In genomic region chr14:96710060-96710636, GRCh38 we compare ENCODE assay signal across 21 cellular contexts.
A peak's percentile ranks its signal among the peaks of the same experiment; 100 is the strongest.
DNase-seq lines count a peak whose midpoint lies in the region; ATAC-seq lines count a peak whose summit lies in the region.
"Had no signal": no experiment of that assay in that cellular context is flagged by ENCODE, and none has a peak within 500 bp of the region (broad histone marks: within the 10 kb centered on the region; RNA-seq: fewer than 3 reads in every experiment).

No MANE protein-coding gene starts in this region.

- ATAC-seq in activated T-cell treated with anti-CD3 and anti-CD28 coated beads, Interleukin-2, amount 50 U/mL, for 72 hours (replicated peaks in 1 of 2): peak; percentile 36 to 53
- ATAC-seq in GM21515 (IDR thresholded peaks at IDR 0.05; ENCODE audit: unreplicated experiment) (peak; percentile 89), HG03469 (IDR thresholded peaks at IDR 0.05; ENCODE audit: unreplicated experiment) (no peak)
- ATAC-seq: activated naive CD4-positive, alpha-beta T cell treated with anti-CD3 and anti-CD28 coated beads, Interleukin-2, amount 50 U/mL, for 72 hours; heart right ventricle; HepG2; left cardiac atrium had no signal

- H3K4me3 Mint-ChIP-seq in activated T-cell treated with anti-CD3 and anti-CD28 coated beads, Interleukin-2, amount 50 U/mL, for 72 hours: peak overlapping the region in 1 of 2 donors; percentile 35
- H3K4me3 Mint-ChIP-seq in activated T-cell treated with anti-CD3 and anti-CD28 coated beads, Interleukin-2, amount 50 U/mL, for 24 hours: no peak overlapping the region
- H3K4me3 Mint-ChIP-seq: CD8-positive, alpha-beta memory T cell; central memory CD8-positive, alpha-beta T cell had no signal

- no peak overlapping the region for H3K27ac Mint-ChIP-seq in activated T-cell treated with anti-CD3 and anti-CD28 coated beads, Interleukin-2, amount 50 U/mL, for 72 hours
- no peak overlapping the region for H3K27ac Mint-ChIP-seq in activated T-cell treated with anti-CD3 and anti-CD28 coated beads, Interleukin-2, amount 50 U/mL, for 24 hours
- H3K27ac Mint-ChIP-seq: activated naive CD4-positive, alpha-beta T cell treated with anti-CD3 and anti-CD28 coated beads, Interleukin-2, amount 50 U/mL, for 72 hours had no signal

- no peak for DNase-seq in activated T-cell treated with anti-CD3 and anti-CD28 coated beads, Interleukin-2, amount 50 U/mL, for 72 hours
- DNase-seq in activated T-cell treated with anti-CD3 and anti-CD28 coated beads, Interleukin-2, amount 50 U/mL, for 24 hours: no peak
- DNase-seq in NCI-H446 treated with DMSO at 0.1 percent for 48 hours (lab: John Stamatoyannopoulos, UW) (peak; percentile 20), NCI-H2029 treated with DMSO at 0.1 percent for 48 hours (lab: John Stamatoyannopoulos, UW) (no peak), dedifferentiated amniotic fluid mesenchymal stem cell (ENCODE audit: extremely low spot score) (no peak)
- DNase-seq in activated CD4-positive, alpha-beta T cell treated with anti-CD3 and anti-CD28 coated beads, Interleukin-2, amount 50 U/mL, for 1 hour: no peak
- DNase-seq: activated CD4-positive, CD25-positive, alpha-beta regulatory T cell treated with anti-CD3 and anti-CD28 coated beads, Interleukin-2, amount 50 U/mL, for 72 hours; CD8-positive, alpha-beta memory T cell; DMS79; heart right ventricle; left cardiac atrium; NCI-H1092; NCI-H2081; SIG-M5; stimulated activated CD4-positive, alpha-beta T cell treated with anti-CD3 and anti-CD28 coated beads, Interleukin-12 subunit alpha, Interleukin-12 subunit beta, amount 100 ng/mL, for 4 hours; stomach had no signal

- H3K27me3 Mint-ChIP-seq in activated T-cell treated with anti-CD3 and anti-CD28 coated beads, Interleukin-2, amount 50 U/mL, for 72 hours (ENCODE audit: low read depth): peaks cover 31% of the 10 kb centered on the region
- H3K27me3 Mint-ChIP-seq in activated T-cell treated with anti-CD3 and anti-CD28 coated beads, Interleukin-2, amount 50 U/mL, for 24 hours: peaks cover 32% of the 10 kb centered on the region

- H3K9me3 Mint-ChIP-seq in activated T-cell treated with anti-CD3 and anti-CD28 coated beads, Interleukin-2, amount 50 U/mL, for 72 hours: no peaks in the 10 kb centered on the region
- H3K9me3 Mint-ChIP-seq in activated T-cell treated with anti-CD3 and anti-CD28 coated beads, Interleukin-2, amount 50 U/mL, for 24 hours: no peaks in the 10 kb centered on the region
- H3K9me3 Mint-ChIP-seq: activated naive CD4-positive, alpha-beta T cell treated with anti-CD3 and anti-CD28 coated beads, Interleukin-2, amount 50 U/mL, for 72 hours; CD8-positive, alpha-beta memory T cell; central memory CD8-positive, alpha-beta T cell had no signal

- no peaks in the 10 kb centered on the region for H3K4me1 Mint-ChIP-seq in activated T-cell treated with anti-CD3 and anti-CD28 coated beads, Interleukin-2, amount 50 U/mL, for 72 hours (ENCODE audit: low read depth)
- no peaks in the 10 kb centered on the region for H3K4me1 Mint-ChIP-seq in activated T-cell treated with anti-CD3 and anti-CD28 coated beads, Interleukin-2, amount 50 U/mL, for 24 hours (ENCODE audit: low read depth)
- H3K4me1 Mint-ChIP-seq: CD8-positive, alpha-beta memory T cell; central memory CD8-positive, alpha-beta T cell had no signal

- H3K36me3 Mint-ChIP-seq in activated T-cell treated with anti-CD3 and anti-CD28 coated beads, Interleukin-2, amount 50 U/mL, for 72 hours (ENCODE audit: insufficient read depth in 2 of 2): no peaks in the 10 kb centered on the region
- H3K36me3 Mint-ChIP-seq in activated T-cell treated with anti-CD3 and anti-CD28 coated beads, Interleukin-2, amount 50 U/mL, for 24 hours (ENCODE audit: low read depth): no peaks in the 10 kb centered on the region
- H3K36me3 Mint-ChIP-seq: activated naive CD4-positive, alpha-beta T cell treated with anti-CD3 and anti-CD28 coated beads, Interleukin-2, amount 50 U/mL, for 72 hours; CD8-positive, alpha-beta memory T cell had no signal
